Comparison of ENCODE assay signal across 20 cellular contexts in genomic region chr1:7591565-7591964, GRCh38.
"Had no signal": no experiment of that assay in that cellular context is flagged by ENCODE, and none has a peak within 500 bp of the region (broad histone marks: within the 10 kb centered on the region; RNA-seq: fewer than 3 reads in every experiment).

No MANE protein-coding gene starts in this region.

- H3K27ac ChIP-seq: gastrocnemius medialis, heart right ventricle, right atrium auricular region, thoracic aorta had no signal

- H3K27me3 ChIP-seq: gastrocnemius medialis, heart right ventricle, right atrium auricular region had no signal

- H3K36me3 ChIP-seq: gastrocnemius medialis, heart right ventricle, right atrium auricular region, thoracic aorta had no signal

- H3K4me1 ChIP-seq: gastrocnemius medialis had no signal

- H3K9me3 ChIP-seq: gastrocnemius medialis, heart right ventricle, right atrium auricular region, thoracic aorta had no signal

- DNase-seq: activated CD4-positive, alpha-beta T cell treated with anti-CD3 and anti-CD28 coated beads for 48 hours; activated CD8-positive, alpha-beta T cell treated with anti-CD3 and anti-CD28 coated beads for 36 hours; activated naive CD4-positive, alpha-beta T cell treated with anti-CD3 and anti-CD28 coated beads, Interleukin-2, amount 10 ng/mL, durations not matched to agents 7 days and 5 days; activated T-cell treated with anti-CD3 and anti-CD28 coated beads, Interleukin-2, amount 50 U/mL, for 1 hour; effector CD8-positive, alpha-beta T cell; heart right ventricle; kidney glomerular epithelial cell; mesendoderm; naive thymus-derived CD8-positive, alpha-beta T cell; small intestine; stimulated activated CD4-positive, alpha-beta T cell treated with anti-CD3 and anti-CD28 coated beads, Interleukin-4, amount 100 ng/mL, for 24 hours; SW 1271; T-helper 2 cell had no signal

- FAIRE-seq: astrocyte, small intestine had no signal

- ATAC-seq: activated CD8-positive, alpha-beta T cell treated with anti-CD3 and anti-CD28 coated beads for 36 hours; activated T-helper 17 cell treated with anti-CD3 and anti-CD28 coated beads, Interleukin-2, amount 50 U/mL, for 72 hours; esophagus mucosa; gastrocnemius medialis; heart right ventricle; naive thymus-derived CD8-positive, alpha-beta T cell; stimulated activated effector memory CD8-positive, alpha-beta T cell treated with anti-CD3 and anti-CD28 coated beads, Interleukin-12 subunit alpha, Interleukin-12 subunit beta, amount 100 ng/mL, for 72 hours had no signal

- H3K4me3 ChIP-seq: gastrocnemius medialis, heart right ventricle, right atrium auricular region, thoracic aorta had no signal
